ENCODE assay signal across 10 cellular contexts in genomic region chr2:19356545-19357382, GRCh38. TPM values are rescaled to one million over a fixed set of nuclear protein-coding genes. Genes with fewer than 3 reads are reported as not detected.
A peak's percentile ranks its signal among the peaks of the same experiment; 100 is the strongest.
DNase-seq lines count a peak whose midpoint lies in the region; ATAC-seq and TF ChIP-seq lines count a peak whose summit lies in the region.
"Had no signal": no experiment of that assay in that cellular context is flagged by ENCODE, and none has a peak within 500 bp of the region (broad histone marks: within the 10 kb centered on the region; RNA-seq: fewer than 3 reads in every experiment).

No MANE protein-coding gene starts in this region.

- no peak for ATAC-seq in naive thymus-derived CD4-positive, alpha-beta T cell

- H3K4me1 Mint-ChIP-seq in naive thymus-derived CD4-positive, alpha-beta T cell, result peaks cover 31 to 48% (median 42%) of the 10 kb centered on the region in 7 donors

- peak overlapping the region; percentile 77 for H3K4me3 ChIP-seq in AG04449 (ENCODE audit: low read depth, low read length)
- H3K4me3 ChIP-seq in H7 (ENCODE audit: insufficient read depth, low read depth, low read length), result 0 out of 2 replicates have a peak overlapping the region, but pooled peaks have one; percentile 2
- H3K4me3 ChIP-seq in naive thymus-derived CD4-positive, alpha-beta T cell (ENCODE audit: low read length), result no peak overlapping the region
- peak overlapping the region in 2 of 4 donors; percentile 4 to 57 for H3K4me3 ChIP-seq in adrenal gland

- H3K9me3 Mint-ChIP-seq in naive thymus-derived CD4-positive, alpha-beta T cell, result peaks cover 0 to 9% (median 0%) of the 10 kb centered on the region in 11 donors

- H3K4me3 Mint-ChIP-seq in naive thymus-derived CD4-positive, alpha-beta T cell, result peak overlapping the region; percentile 35 to 74 (median 57)

- 6 to 16% (median 9%) methylated on average over 21 to 54 of the region's 54 CpGs for WGBS in adrenal gland, 4 donors

- CTCF ChIA-PET in AG04449 (lab: Yijun Ruan, JAX), result interaction anchor here (1.7 to 5.2 kb wide), 3 partner anchors 12 to 837 kb away, joined by 6 to 35 read pairs (median 21); no protein-coding TSS in a partner anchor
- CTCF ChIA-PET in naive thymus-derived CD4-positive, alpha-beta T cell (lab: Charles Lee), result interaction anchor here (0.6 kb wide), 1 partner anchor 839 kb away, joined by 4 read pairs; no protein-coding TSS in a partner anchor

- no peaks in the 10 kb centered on the region for H3K9me3 ChIP-seq in naive thymus-derived CD4-positive, alpha-beta T cell (ENCODE audit: control insufficient read depth in 2 of 3, low read length in 3 of 3)
- H3K9me3 ChIP-seq in adrenal gland (replicated peaks in 1 of 3), result no peaks in the 10 kb centered on the region

- H3K36me3 Mint-ChIP-seq in naive thymus-derived CD4-positive, alpha-beta T cell, result no peaks in the 10 kb centered on the region

- POLR2A ChIA-PET in AG04449 (lab: Yijun Ruan, JAX), result interaction anchor here (2.8 kb wide), 1 partner anchor 9 kb away, joined by 20 read pairs; no protein-coding TSS in a partner anchor
- POLR2A ChIA-PET in naive thymus-derived CD4-positive, alpha-beta T cell (lab: Charles Lee), result no interaction called here

- peak overlapping the region in 3 of 9 donors; percentile 1 to 76 (median 15) for H3K27ac Mint-ChIP-seq in naive thymus-derived CD4-positive, alpha-beta T cell

- TF ChIP-seq CTCF in AG04449 (IDR thresholded peaks at IDR 0.05; ENCODE audit: insufficient read depth, low read length, missing control alignments), result no peak
- TF ChIP-seq CTCF in adrenal gland (IDR thresholded peaks at IDR 0.05), result no peak

- H3K27me3 Mint-ChIP-seq in naive thymus-derived CD4-positive, alpha-beta T cell, result peaks cover 74 to 99% (median 83%) of the 10 kb centered on the region in 5 donors

- H3K27ac ChIP-seq in naive thymus-derived CD4-positive, alpha-beta T cell (ENCODE audit: low read depth, low read length), result no peak overlapping the region
- no peak overlapping the region for H3K27ac ChIP-seq in adrenal gland

- no peak for TF ChIP-seq POLR2A in adrenal gland (IDR thresholded peaks at IDR 0.05)

- H3K4me1 ChIP-seq in naive thymus-derived CD4-positive, alpha-beta T cell (ENCODE audit: control insufficient read depth in 2 of 2, insufficient read depth in 2 of 2, low read length in 2 of 2), result peaks cover 7 to 36% of the 10 kb centered on the region in 2 donors
- H3K4me1 ChIP-seq in adrenal gland (replicated peaks in 1 of 2), result peaks cover 14 to 22% of the 10 kb centered on the region in 2 donors

- intact Hi-C loops in naive thymus-derived CD4-positive, alpha-beta T cell (cut with micrococcal nuclease), result loop anchor here in 1 of 2 donors (10.0 kb wide), 1 partner anchor 1822 kb away; no protein-coding TSS in a partner anchor
- intact Hi-C loops in adrenal gland (cut with DNase I), result loop anchor here (10.0 kb wide), 3 partner anchors 182 to 508 kb away; no protein-coding TSS in a partner anchor

- DNase-seq in AG04449 (ENCODE audit: low read depth, low spot score) (no peak), H7 (peak; percentile 64), ecto neural progenitor cell (ENCODE audit: low spot score) (peak; percentile 50), adrenal gland (no peak), activated gamma-delta T cell (lab: John Stamatoyannopoulos, UW) (no peak)
- no peak for DNase-seq in naive thymus-derived CD4-positive, alpha-beta T cell
- no peak for DNase-seq in NK-92 treated with Interleukin-12 subunit alpha and Interleukin-12 subunit beta, amount 100 ng/mL, for 24 hours (lab: John Stamatoyannopoulos, UW)
- no peak for DNase-seq in stimulated activated CD4-positive, alpha-beta T cell treated with anti-CD3 and anti-CD28 coated beads, Interleukin-15, amount 100 ng/mL, for 24 hours
- DNase-seq: GF-D8 had no signal

- H3K27me3 ChIP-seq in H7 (ENCODE audit: control insufficient read depth, insufficient read depth, low read length) (peaks cover 99% of the 10 kb centered on the region), adrenal gland (peaks cover 70% of the 10 kb centered on the region)
- H3K27me3 ChIP-seq in naive thymus-derived CD4-positive, alpha-beta T cell (ENCODE audit: control insufficient read depth in 2 of 2, insufficient read depth in 2 of 2, low read length in 2 of 2), result peaks cover 19 to 77% of the 10 kb centered on the region in 2 donors

- H3K36me3 ChIP-seq in H7 (replicated peaks; ENCODE audit: control insufficient read depth, insufficient read depth, low read length) (no peaks in the 10 kb centered on the region), adrenal gland (replicated peaks in 1 of 2) (no peaks in the 10 kb centered on the region)
- no peaks in the 10 kb centered on the region for H3K36me3 ChIP-seq in naive thymus-derived CD4-positive, alpha-beta T cell (ENCODE audit: control insufficient read depth in 2 of 3, insufficient read depth in 3 of 3, low read length in 3 of 3)

RNA-seq across cellular contexts. Expression of gene OSR1, which starts 1.7 kb away (rescaled TPM):
- 0.44 TPM in 1 of 2 replicates, not detected in the other for total RNA-seq in H7 (2014; rRNA removed; shearing (Covaris generic))
- total RNA-seq in naive thymus-derived CD4-positive, alpha-beta T cell, result not detected
- not detected for polyA plus RNA-seq in naive thymus-derived CD4-positive, alpha-beta T cell
- total RNA-seq in adrenal gland, result 1 to 10 TPM in 7 of 8 donors, under 1 TPM in 1; 0.61 to 5.1 (median 2.4) TPM
- polyA plus RNA-seq in adrenal gland, result 1 to 10 TPM; 1.3 to 7.9 (median 3.9) TPM
- total RNA-seq: T-helper 1 cell treated with Interleukin-12 subunit alpha and Interleukin-12 subunit beta and Interleukin-4 antibody, amounts not matched to agents 30 ng/mL and 1 ng/mL, for 36 hours had no signal

Comparison
In these comparisons a context has a peak if more than half of its experiments do, and no peak if none do; other contexts are left out.
1. DNase-seq: peak in H7 (single experiment) and ecto neural progenitor cell (single experiment); none in AG04449 (single experiment), naive thymus-derived CD4-positive, alpha-beta T cell (0 of 9), NK-92 treated with Interleukin-12 subunit alpha and Interleukin-12 subunit beta, amount 100 ng/mL, for 24 hours (single experiment), stimulated activated CD4-positive, alpha-beta T cell treated with anti-CD3 and anti-CD28 coated beads, Interleukin-15, amount 100 ng/mL, for 24 hours (single experiment), adrenal gland (0 of 7) and activated gamma-delta T cell (single experiment).